ENCODE assay signal across 14 cellular contexts in genomic region chr7:2728309-2729042, GRCh38. TPM values are rescaled to one million over a fixed set of nuclear protein-coding genes. Genes with fewer than 3 reads are reported as not detected.
A peak's percentile ranks its signal among the peaks of the same experiment; 100 is the strongest.
DNase-seq lines count a peak whose midpoint lies in the region; ATAC-seq and TF ChIP-seq lines count a peak whose summit lies in the region.
"Had no signal": no experiment of that assay in that cellular context is flagged by ENCODE, and none has a peak within 500 bp of the region (broad histone marks: within the 10 kb centered on the region; RNA-seq: fewer than 3 reads in every experiment).

No MANE protein-coding gene starts in this region.

- TF ChIP-seq CTCF in HL-60 (IDR thresholded peaks at IDR 0.05; ENCODE audit: insufficient read depth, low read length), result no peak
- no peak for TF ChIP-seq CTCF in spleen (IDR thresholded peaks at IDR 0.05 in 8 of 11, conservative IDR thresholded peaks at IDR 0.05 in 3 of 11)

- ATAC-seq in left lobe of liver (peak; percentile 51), HG03175 (IDR thresholded peaks at IDR 0.05; ENCODE audit: unreplicated experiment) (no peak)

- intact Hi-C loops in spleen (cut with DNase I; ENCODE audit: low total_unique reads), result no loop called here

- in situ Hi-C loops in KBM-7 (cut with MboI; ENCODE audit: low pct_unique_long_range_greater_than_20kb, low sequenced_read_pairs), result no loop called here

- DNase-seq in HL-60 (ENCODE audit: low read depth in 1 of 2, low spot score in 1 of 2) (no peak), adipocyte (ENCODE audit: low read depth) (peak; percentile 4), left lobe of liver (ENCODE audit: low spot score) (peak; percentile 38), spleen (peak; percentile 78), hepatic stellate cell (ENCODE audit: low spot score) (no peak), KBM-7 (no peak)
- DNase-seq in activated naive CD4-positive, alpha-beta T cell treated with anti-CD3 and anti-CD28 coated beads, Interleukin-2, amount 50 U/mL, for 16 hours, result no peak
- DNase-seq: activated CD4-positive, alpha-beta T cell treated with anti-CD3 and anti-CD28 coated beads, Interleukin-2, amount 10 ng/mL, durations not matched to agents 24 days and 14 days; immature natural killer cell; naive B cell; NCI-H1092; NCI-H524 treated with DMSO at 0.1 percent for 48 hours had no signal

- H3K9me3 ChIP-seq in adipocyte (ENCODE audit: control insufficient read depth, low read length) (no peaks in the 10 kb centered on the region), spleen (peaks cover 0 to under 1% (median 0%) of the 10 kb centered on the region in 8 donors)

- H3K9ac ChIP-seq in adipocyte (ENCODE audit: low read length), result no peak overlapping the region

- WGBS in spleen, 5 donors, result 42 to 50% (median 48%) methylated on average over 15 of the region's 15 CpGs

- H3K36me3 ChIP-seq in adipocyte (ENCODE audit: control insufficient read depth, insufficient read depth, low read length, severe bottlenecking) (peaks cover 59% of the 10 kb centered on the region), spleen (peaks cover 0 to 79% (median 20%) of the 10 kb centered on the region in 6 donors)

- TF ChIP-seq POLR2A in spleen (IDR thresholded peaks at IDR 0.05), result no peak

- H3K27ac ChIP-seq in HL-60 (replicated peaks), result peak overlapping the region; percentile 49
- peak overlapping the region in 7 of 8 donors; percentile 17 to 78 (median 70) for H3K27ac ChIP-seq in spleen
- H3K27ac ChIP-seq: C4-2B had no signal

- no peak overlapping the region for H3K4me3 ChIP-seq in HL-60 (replicated peaks; ENCODE audit: insufficient read depth, low read length)
- H3K4me3 ChIP-seq in adipocyte (ENCODE audit: low read length), result no peak overlapping the region
- peak overlapping the region in 1 of 8 donors; percentile 28 for H3K4me3 ChIP-seq in spleen

- H3K27me3 ChIP-seq in HL-60 (ENCODE audit: insufficient read depth, poor library complexity, severe bottlenecking) (no peaks in the 10 kb centered on the region), adipocyte (replicated peaks; ENCODE audit: control insufficient read depth, insufficient read depth, low read length) (no peaks in the 10 kb centered on the region), spleen (replicated peaks in 1 of 7) (no peaks in the 10 kb centered on the region)

- H3K4me1 ChIP-seq in adipocyte (ENCODE audit: control insufficient read depth, insufficient read depth, low read length) (peaks cover 6% of the 10 kb centered on the region), spleen (peaks cover 3 to 52% (median 23%) of the 10 kb centered on the region in 6 donors)

RNA-seq across cellular contexts. Expression of gene AMZ1, which starts 40.5 kb away (rescaled TPM):
- total RNA-seq in left lobe of liver (0.83 TPM), spleen (1 to 10 TPM in 6 of 7 donors, under 1 TPM in 1; 0.97 to 3.4 (median 1.9) TPM)
- 1 to 10 TPM in 1 of 3 donors, under 1 TPM in 2; 0.20 to 1.6 (median 0.57) TPM for polyA plus RNA-seq in spleen
- total RNA-seq: activated CD4-positive, alpha-beta T cell treated with anti-CD3 and anti-CD28 coated beads, Interleukin-2, amount 10 ng/mL, durations not matched to agents 24 days and 14 days had no signal

Comparison
In these comparisons a context has a peak if more than half of its experiments do, and no peak if none do; other contexts are left out.
1. DNase-seq: peak in adipocyte (single experiment), left lobe of liver (single experiment) and spleen (single experiment); none in HL-60 (0 of 2), hepatic stellate cell (single experiment), KBM-7 (single experiment) and activated naive CD4-positive, alpha-beta T cell treated with anti-CD3 and anti-CD28 coated beads, Interleukin-2, amount 50 U/mL, for 16 hours (single experiment).